25 cellular contexts compared by ENCODE assay signal in the genomic region with DNA sequence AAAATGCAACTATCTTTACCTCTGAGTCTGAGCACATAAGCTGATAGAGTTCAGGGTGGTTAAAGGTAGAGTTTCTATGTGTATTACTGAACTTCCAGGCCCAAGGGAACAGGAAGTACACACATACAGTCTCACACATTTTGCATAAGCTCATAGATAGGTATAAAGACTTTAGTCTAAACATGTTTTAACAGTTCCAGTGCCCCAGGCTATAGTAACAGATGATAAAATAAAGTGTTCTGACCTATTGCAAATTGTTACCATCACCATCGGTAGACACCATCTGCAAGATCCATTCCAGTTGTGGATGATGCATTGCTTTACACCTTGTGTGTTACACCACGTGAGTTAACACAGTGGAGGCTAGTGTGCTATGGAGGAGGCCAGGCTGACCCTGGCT.
"Had no signal": no experiment of that assay in that cellular context is flagged by ENCODE, and none has a peak within 500 bp of the region (broad histone marks: within the 10 kb centered on the region; RNA-seq: fewer than 3 reads in every experiment).

No MANE protein-coding gene starts in this region.

- H3K36me3 ChIP-seq: adrenal gland, breast epithelium, MG63, SJSA1 had no signal

- DNase-seq: activated CD4-positive, alpha-beta T cell treated with anti-CD3 and anti-CD28 coated beads for 48 hours; activated CD4-positive, alpha-beta T cell treated with anti-CD3 and anti-CD28 coated beads, Interleukin-2, amount 50 U/mL, for 4 hours; activated CD4-positive, CD25-positive, alpha-beta regulatory T cell treated with anti-CD3 and anti-CD28 coated beads, Interleukin-2, amount 50 U/mL, for 72 hours; activated CD8-positive, alpha-beta memory T cell treated with anti-CD3 and anti-CD28 coated beads, Interleukin-2, amount 50 U/mL, for 48 hours; activated CD8-positive, alpha-beta T cell treated with anti-CD3 and anti-CD28 coated beads, Interleukin-2, amount 10 ng/mL, durations not matched to agents 7 days and 5 days; activated naive CD4-positive, alpha-beta T cell treated with anti-CD3 and anti-CD28 coated beads, Interleukin-2, amount 50 U/mL, for 16 hours; activated naive CD8-positive, alpha-beta T cell treated with anti-CD3 and anti-CD28 coated beads, Interleukin-2, amount 10 ng/mL, durations not matched to agents 7 days and 5 days; activated T-cell treated with anti-CD3 and anti-CD28 coated beads, Interleukin-2, amount 50 U/mL, for 1 hour; adrenal gland; anterior cingulate cortex; central memory CD4-positive, alpha-beta T cell; MG63; MV-4-11; NCI-H1105; NCI-H1436; NCI-H1694 treated with DMSO at 0.1 percent for 48 hours; NCI-H2081; NCI-H446; NCI-H524; NCI-H774; Right ventricle myocardium superior had no signal

- H3K27ac ChIP-seq: adrenal gland, breast epithelium, KMS-11, SJSA1 had no signal

- H3K4me3 ChIP-seq: adrenal gland, breast epithelium, MG63, SJSA1 had no signal

- H3K4me1 ChIP-seq: adrenal gland, breast epithelium had no signal

- H3K4me2 ChIP-seq: KMS-11 had no signal

- H3K27me3 ChIP-seq: breast epithelium, MG63, SJSA1 had no signal

- H3K9me3 ChIP-seq: adrenal gland, breast epithelium, MG63, SJSA1 had no signal

- ATAC-seq: activated CD8-positive, alpha-beta T cell treated with anti-CD3 and anti-CD28 coated beads, Interleukin-2, amount 10 ng/mL, durations not matched to agents 7 days and 5 days; WTC11 had no signal

- H3K9ac ChIP-seq: KMS-11 had no signal
